Comparison of ENCODE assay signal across 2 cellular contexts in the genomic region with DNA sequence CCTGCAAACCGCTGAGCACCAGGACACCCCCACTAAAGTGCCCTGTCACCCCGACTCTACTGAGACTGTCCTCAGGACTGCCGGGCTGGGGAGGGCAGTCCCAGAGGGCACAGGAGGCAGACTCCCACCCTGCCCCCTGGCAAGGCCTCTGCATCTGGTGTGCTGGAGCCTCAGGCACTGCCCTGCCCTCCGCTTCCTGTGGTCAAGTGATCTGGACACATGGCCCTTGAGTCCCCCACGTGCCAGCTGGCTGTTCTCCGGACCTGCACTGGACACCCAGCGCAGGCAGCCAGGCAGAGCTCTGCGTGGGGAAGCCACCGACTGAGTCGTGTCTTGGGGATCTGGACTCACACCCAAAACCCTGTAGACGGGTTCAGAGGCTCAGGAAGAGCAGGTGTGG.
TF ChIP-seq lines count a peak whose summit lies in the region.

No MANE protein-coding gene starts in this region.

TF ChIP-seq in SK-N-SH, 30 proteins besides CTCF, POLR2A, EP300 and RAD21:
- no peak for TF ChIP-seq TCF12 (IDR thresholded peaks at IDR 0.05)
- no peak for TF ChIP-seq TEAD4 (IDR thresholded peaks at IDR 0.05; ENCODE audit: borderline replicate concordance, insufficient read depth)
- TF ChIP-seq MXI1 (IDR thresholded peaks at IDR 0.05; ENCODE audit: low read depth, low read length) = peak; percentile 48; the same call in 1 of the 2 replicates
- TF ChIP-seq SIN3A (IDR thresholded peaks at IDR 0.05; ENCODE audit: borderline replicate concordance, low read depth, low read length) = no peak
- TF ChIP-seq RCOR1 (IDR thresholded peaks at IDR 0.05; ENCODE audit: low read length) = 0 out of 2 replicates have a peak, but pooled peaks have one; percentile 37
- no peak for TF ChIP-seq PBX3 (IDR thresholded peaks at IDR 0.05)
- TF ChIP-seq FOSL2 (IDR thresholded peaks at IDR 0.05; ENCODE audit: borderline replicate concordance, low read depth) = no peak
TF ChIP-seq in SK-N-SH: peak in this region for 2.

TF ChIP-seq in SK-N-SH treated with all-trans-retinoic acid at 6 μM for 48 hours, 23 proteins besides CTCF, POLR2A, EP300 and RAD21:
- TF ChIP-seq ZNF565 (CRISPR knock-in tag; conservative IDR thresholded peaks at IDR 0.05; ENCODE audit: low read depth) (no peak), OSR1 (CRISPR knock-in tag; IDR thresholded peaks at IDR 0.05) (no peak), GLIS3 (CRISPR knock-in tag; IDR thresholded peaks at IDR 0.05) (no peak), ARNTL (CRISPR knock-in tag; IDR thresholded peaks at IDR 0.05; ENCODE audit: borderline replicate concordance, low read depth) (no peak), ESRRG (CRISPR knock-in tag; IDR thresholded peaks at IDR 0.05) (no peak), ZFP3 (CRISPR knock-in tag; IDR thresholded peaks at IDR 0.05) (no peak), BACH2 (CRISPR knock-in tag; IDR thresholded peaks at IDR 0.05; ENCODE audit: borderline replicate concordance) (no peak), TOX (CRISPR knock-in tag; IDR thresholded peaks at IDR 0.05; ENCODE audit: borderline replicate concordance) (no peak), ZNF8 (CRISPR knock-in tag; IDR thresholded peaks at IDR 0.05) (no peak), TCF4 (CRISPR knock-in tag; IDR thresholded peaks at IDR 0.05; ENCODE audit: borderline replicate concordance) (no peak; the same call in 1 of the 2 replicates), SNAI2 (CRISPR knock-in tag; IDR thresholded peaks at IDR 0.05) (no peak), ZNF70 (CRISPR knock-in tag; IDR thresholded peaks at IDR 0.05) (no peak), ZC3H10 (CRISPR knock-in tag; IDR thresholded peaks at IDR 0.05) (no peak)
- TF ChIP-seq, protein P1, sequence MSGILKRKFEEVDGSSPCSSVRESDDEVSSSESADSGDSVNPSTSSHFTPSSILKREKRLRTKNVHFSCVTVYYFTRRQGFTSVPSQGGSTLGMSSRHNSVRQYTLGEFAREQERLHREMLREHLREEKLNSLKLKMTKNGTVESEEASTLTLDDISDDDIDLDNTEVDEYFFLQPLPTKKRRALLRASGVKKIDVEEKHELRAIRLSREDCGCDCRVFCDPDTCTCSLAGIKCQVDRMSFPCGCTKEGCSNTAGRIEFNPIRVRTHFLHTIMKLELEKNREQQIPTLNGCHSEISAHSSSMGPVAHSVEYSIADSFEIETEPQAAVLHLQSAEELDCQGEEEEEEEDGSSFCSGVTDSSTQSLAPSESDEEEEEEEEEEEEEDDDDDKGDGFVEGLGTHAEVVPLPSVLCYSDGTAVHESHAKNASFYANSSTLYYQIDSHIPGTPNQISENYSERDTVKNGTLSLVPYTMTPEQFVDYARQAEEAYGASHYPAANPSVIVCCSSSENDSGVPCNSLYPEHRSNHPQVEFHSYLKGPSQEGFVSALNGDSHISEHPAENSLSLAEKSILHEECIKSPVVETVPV (CRISPR knock-in tag; IDR thresholded peaks at IDR 0.05) = no peak
- TF ChIP-seq, protein P2, sequence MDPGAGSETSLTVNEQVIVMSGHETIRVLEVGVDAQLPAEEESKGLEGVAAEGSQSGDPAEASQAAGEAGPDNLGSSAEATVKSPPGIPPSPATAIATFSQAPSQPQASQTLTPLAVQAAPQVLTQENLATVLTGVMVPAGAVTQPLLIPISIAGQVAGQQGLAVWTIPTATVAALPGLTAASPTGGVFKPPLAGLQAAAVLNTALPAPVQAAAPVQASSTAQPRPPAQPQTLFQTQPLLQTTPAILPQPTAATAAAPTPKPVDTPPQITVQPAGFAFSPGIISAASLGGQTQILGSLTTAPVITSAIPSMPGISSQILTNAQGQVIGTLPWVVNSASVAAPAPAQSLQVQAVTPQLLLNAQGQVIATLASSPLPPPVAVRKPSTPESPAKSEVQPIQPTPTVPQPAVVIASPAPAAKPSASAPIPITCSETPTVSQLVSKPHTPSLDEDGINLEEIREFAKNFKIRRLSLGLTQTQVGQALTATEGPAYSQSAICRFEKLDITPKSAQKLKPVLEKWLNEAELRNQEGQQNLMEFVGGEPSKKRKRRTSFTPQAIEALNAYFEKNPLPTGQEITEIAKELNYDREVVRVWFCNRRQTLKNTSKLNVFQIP (CRISPR knock-in tag; IDR thresholded peaks at IDR 0.05; ENCODE audit: borderline replicate concordance, low read depth) = no peak
- TF ChIP-seq, protein P3, sequence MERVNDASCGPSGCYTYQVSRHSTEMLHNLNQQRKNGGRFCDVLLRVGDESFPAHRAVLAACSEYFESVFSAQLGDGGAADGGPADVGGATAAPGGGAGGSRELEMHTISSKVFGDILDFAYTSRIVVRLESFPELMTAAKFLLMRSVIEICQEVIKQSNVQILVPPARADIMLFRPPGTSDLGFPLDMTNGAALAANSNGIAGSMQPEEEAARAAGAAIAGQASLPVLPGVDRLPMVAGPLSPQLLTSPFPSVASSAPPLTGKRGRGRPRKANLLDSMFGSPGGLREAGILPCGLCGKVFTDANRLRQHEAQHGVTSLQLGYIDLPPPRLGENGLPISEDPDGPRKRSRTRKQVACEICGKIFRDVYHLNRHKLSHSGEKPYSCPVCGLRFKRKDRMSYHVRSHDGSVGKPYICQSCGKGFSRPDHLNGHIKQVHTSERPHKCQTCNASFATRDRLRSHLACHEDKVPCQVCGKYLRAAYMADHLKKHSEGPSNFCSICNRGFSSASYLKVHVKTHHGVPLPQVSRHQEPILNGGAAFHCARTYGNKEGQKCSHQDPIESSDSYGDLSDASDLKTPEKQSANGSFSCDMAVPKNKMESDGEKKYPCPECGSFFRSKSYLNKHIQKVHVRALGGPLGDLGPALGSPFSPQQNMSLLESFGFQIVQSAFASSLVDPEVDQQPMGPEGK (CRISPR knock-in tag; IDR thresholded peaks at IDR 0.05; ENCODE audit: borderline replicate concordance) = no peak
- TF ChIP-seq, protein P4, sequence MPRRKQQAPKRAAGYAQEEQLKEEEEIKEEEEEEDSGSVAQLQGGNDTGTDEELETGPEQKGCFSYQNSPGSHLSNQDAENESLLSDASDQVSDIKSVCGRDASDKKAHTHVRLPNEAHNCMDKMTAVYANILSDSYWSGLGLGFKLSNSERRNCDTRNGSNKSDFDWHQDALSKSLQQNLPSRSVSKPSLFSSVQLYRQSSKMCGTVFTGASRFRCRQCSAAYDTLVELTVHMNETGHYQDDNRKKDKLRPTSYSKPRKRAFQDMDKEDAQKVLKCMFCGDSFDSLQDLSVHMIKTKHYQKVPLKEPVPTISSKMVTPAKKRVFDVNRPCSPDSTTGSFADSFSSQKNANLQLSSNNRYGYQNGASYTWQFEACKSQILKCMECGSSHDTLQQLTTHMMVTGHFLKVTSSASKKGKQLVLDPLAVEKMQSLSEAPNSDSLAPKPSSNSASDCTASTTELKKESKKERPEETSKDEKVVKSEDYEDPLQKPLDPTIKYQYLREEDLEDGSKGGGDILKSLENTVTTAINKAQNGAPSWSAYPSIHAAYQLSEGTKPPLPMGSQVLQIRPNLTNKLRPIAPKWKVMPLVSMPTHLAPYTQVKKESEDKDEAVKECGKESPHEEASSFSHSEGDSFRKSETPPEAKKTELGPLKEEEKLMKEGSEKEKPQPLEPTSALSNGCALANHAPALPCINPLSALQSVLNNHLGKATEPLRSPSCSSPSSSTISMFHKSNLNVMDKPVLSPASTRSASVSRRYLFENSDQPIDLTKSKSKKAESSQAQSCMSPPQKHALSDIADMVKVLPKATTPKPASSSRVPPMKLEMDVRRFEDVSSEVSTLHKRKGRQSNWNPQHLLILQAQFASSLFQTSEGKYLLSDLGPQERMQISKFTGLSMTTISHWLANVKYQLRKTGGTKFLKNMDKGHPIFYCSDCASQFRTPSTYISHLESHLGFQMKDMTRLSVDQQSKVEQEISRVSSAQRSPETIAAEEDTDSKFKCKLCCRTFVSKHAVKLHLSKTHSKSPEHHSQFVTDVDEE (CRISPR knock-in tag; IDR thresholded peaks at IDR 0.05) = no peak
